ENCODE assay signal across 13 cellular contexts in genomic region chr6:120938164-120938875, GRCh38.
A peak's percentile ranks its signal among the peaks of the same experiment; 100 is the strongest.
DNase-seq lines count a peak whose midpoint lies in the region; ATAC-seq lines count a peak whose summit lies in the region.
"Had no signal": no experiment of that assay in that cellular context is flagged by ENCODE, and none has a peak within 500 bp of the region (broad histone marks: within the 10 kb centered on the region; RNA-seq: fewer than 3 reads in every experiment).

No MANE protein-coding gene starts in this region.

- ATAC-seq in GM19397 (IDR thresholded peaks at IDR 0.05; ENCODE audit: unreplicated experiment): peak; percentile 33
- ATAC-seq in HG02763 (IDR thresholded peaks at IDR 0.05; ENCODE audit: unreplicated experiment): peak; percentile 32
- ATAC-seq in HG03460 (IDR thresholded peaks at IDR 0.05; ENCODE audit: unreplicated experiment): peak; percentile 31

- H3K27me3 Mint-ChIP-seq in activated naive CD4-positive, alpha-beta T cell treated with anti-CD3 and anti-CD28 coated beads for 36 hours (ENCODE audit: low read depth): no peaks in the 10 kb centered on the region
- H3K27me3 Mint-ChIP-seq: activated CD4-positive, alpha-beta T cell treated with anti-CD3 and anti-CD28 coated beads, Interleukin-2, amount 10 ng/mL, durations not matched to agents 7 days and 5 days; activated naive CD8-positive, alpha-beta T cell had no signal

- no peaks in the 10 kb centered on the region for H3K4me1 Mint-ChIP-seq in activated naive CD4-positive, alpha-beta T cell treated with anti-CD3 and anti-CD28 coated beads for 36 hours (ENCODE audit: low read depth)
- H3K4me1 Mint-ChIP-seq: activated CD4-positive, alpha-beta T cell treated with anti-CD3 and anti-CD28 coated beads, Interleukin-2, amount 10 ng/mL, durations not matched to agents 7 days and 5 days had no signal

- no peaks in the 10 kb centered on the region for H3K36me3 Mint-ChIP-seq in activated naive CD4-positive, alpha-beta T cell treated with anti-CD3 and anti-CD28 coated beads for 36 hours (ENCODE audit: low read depth)
- H3K36me3 Mint-ChIP-seq: activated naive CD8-positive, alpha-beta T cell had no signal

- intact Hi-C loops in activated naive CD4-positive, alpha-beta T cell treated with anti-CD3 and anti-CD28 coated beads for 36 hours (cut with micrococcal nuclease): no loop called here

- H3K9me3 Mint-ChIP-seq in activated naive CD4-positive, alpha-beta T cell treated with anti-CD3 and anti-CD28 coated beads for 36 hours: no peaks in the 10 kb centered on the region
- H3K9me3 Mint-ChIP-seq: activated CD4-positive, alpha-beta T cell treated with anti-CD3 and anti-CD28 coated beads, Interleukin-2, amount 10 ng/mL, durations not matched to agents 7 days and 5 days had no signal

- H3K27ac Mint-ChIP-seq in activated naive CD4-positive, alpha-beta T cell treated with anti-CD3 and anti-CD28 coated beads for 36 hours: no peak overlapping the region
- H3K27ac Mint-ChIP-seq: activated CD4-positive, alpha-beta T cell treated with anti-CD3 and anti-CD28 coated beads, Interleukin-2, amount 10 ng/mL, durations not matched to agents 7 days and 5 days; activated naive CD8-positive, alpha-beta T cell had no signal

- H3K4me3 Mint-ChIP-seq in activated naive CD4-positive, alpha-beta T cell treated with anti-CD3 and anti-CD28 coated beads for 36 hours: no peak overlapping the region
- H3K4me3 Mint-ChIP-seq: activated CD4-positive, alpha-beta T cell treated with anti-CD3 and anti-CD28 coated beads, Interleukin-2, amount 10 ng/mL, durations not matched to agents 7 days and 5 days; activated naive CD8-positive, alpha-beta T cell had no signal

- DNase-seq in medulla oblongata (ENCODE audit: extremely low spot score): peak; percentile 7
- DNase-seq in NCI-H345 treated with DMSO at 0.1 percent for 48 hours (lab: John Stamatoyannopoulos, UW; ENCODE audit: unreplicated experiment): no peak
- no peak for DNase-seq in NK-92 treated with Interleukin-12 subunit alpha and Interleukin-12 subunit beta, amount 100 ng/mL, for 24 hours (lab: John Stamatoyannopoulos, UW)
- no peak for DNase-seq in activated naive CD4-positive, alpha-beta T cell treated with anti-CD3 and anti-CD28 coated beads for 36 hours
- no peak for DNase-seq in stimulated activated naive CD4-positive, alpha-beta T cell treated with Interleukin-2 at 50 U/mL for 16 hours (lab: John Stamatoyannopoulos, UW)
- DNase-seq: activated CD4-positive, alpha-beta T cell treated with anti-CD3 and anti-CD28 coated beads, Interleukin-2, amount 10 ng/mL, durations not matched to agents 7 days and 5 days; effector CD4-positive, alpha-beta T cell; hippocampal formation; NCI-H345 had no signal

- CTCF ChIA-PET in activated naive CD4-positive, alpha-beta T cell treated with anti-CD3 and anti-CD28 coated beads for 36 hours (lab: Charles Lee): no interaction called here
